Comparison of ENCODE assay signal across 1 cellular context in genomic region chr9:68778635-68779034, GRCh38.
TF ChIP-seq lines count a peak whose summit lies in the region.

No MANE protein-coding gene starts in this region.

TF ChIP-seq in K562, 482 proteins besides CTCF, POLR2A, EP300 and RAD21 (continued from another document and continues in another):
- TF ChIP-seq BRF1 (IDR thresholded peaks at IDR 0.05; ENCODE audit: borderline replicate concordance, extremely low read depth, insufficient read length) (no peak), TBP (optimal IDR thresholded peaks at IDR 0.05; ENCODE audit: low read depth, low read length) (peak; percentile 38), ZNF740 (CRISPR knock-in tag; IDR thresholded peaks at IDR 0.05) (no peak), ZNF740 (tag; IDR thresholded peaks at IDR 0.05) (no peak), ZBTB40 (IDR thresholded peaks at IDR 0.05) (0 out of 2 replicates have a peak, but pooled peaks have one; percentile 12), ZBTB40 (CRISPR knock-in tag; IDR thresholded peaks at IDR 0.05) (no peak), ZNF174 (CRISPR knock-in tag; IDR thresholded peaks at IDR 0.05) (no peak), CREBBP (IDR thresholded peaks at IDR 0.05; ENCODE audit: low read depth, low read length) (no peak), ZSCAN29 (IDR thresholded peaks at IDR 0.05) (no peak), CAMTA2 (CRISPR knock-in tag; conservative IDR thresholded peaks at IDR 0.05) (no peak), ZFP30 (CRISPR knock-in tag; IDR thresholded peaks at IDR 0.05; ENCODE audit: borderline replicate concordance) (no peak), ELF4 (CRISPR knock-in tag; IDR thresholded peaks at IDR 0.05) (no peak), SLC30A9 (CRISPR knock-in tag; IDR thresholded peaks at IDR 0.05) (no peak), ARNT (IDR thresholded peaks at IDR 0.05) (no peak), ZNF589 (CRISPR knock-in tag; IDR thresholded peaks at IDR 0.05; ENCODE audit: low read depth) (0 out of 2 replicates have a peak, but pooled peaks have one; percentile 26), ARID2 (IDR thresholded peaks at IDR 0.05) (no peak), PTTG1 (tag; IDR thresholded peaks at IDR 0.05; ENCODE audit: low read depth) (no peak), ZNF146 (CRISPR knock-in tag; IDR thresholded peaks at IDR 0.05; ENCODE audit: unreplicated experiment) (no peak), HDAC6 (IDR thresholded peaks at IDR 0.05; ENCODE audit: low read depth, low read length) (no peak), ZFP91 (CRISPR knock-in tag; IDR thresholded peaks at IDR 0.05) (no peak), ZFX (CRISPR knock-in tag; IDR thresholded peaks at IDR 0.05) (no peak), ZNF143 (CRISPR knock-in tag; IDR thresholded peaks at IDR 0.05) (no peak), CBFB (CRISPR knock-in tag; IDR thresholded peaks at IDR 0.05) (no peak), CBX5 (IDR thresholded peaks at IDR 0.05; ENCODE audit: borderline replicate concordance, low read depth) (no peak), MTA1 (IDR thresholded peaks at IDR 0.05; ENCODE audit: borderline replicate concordance) (peak; percentile 53; the same call in 1 of the 2 replicates), EP400 (IDR thresholded peaks at IDR 0.05) (peak; percentile 69), SRSF9 (IDR thresholded peaks at IDR 0.05; ENCODE audit: borderline replicate concordance, low read depth, low read length) (no peak), FOXJ2 (tag; IDR thresholded peaks at IDR 0.05) (no peak), MCM2 (IDR thresholded peaks at IDR 0.05; ENCODE audit: low read depth) (no peak), FOXK2 (conservative IDR thresholded peaks at IDR 0.05 in 1 of 2, IDR thresholded peaks at IDR 0.05 in 1 of 2; ENCODE audit: low read depth in 2 of 2) (no peak), KAT2B (IDR thresholded peaks at IDR 0.05; ENCODE audit: low read depth, low read length) (no peak), SMC3 (conservative IDR thresholded peaks at IDR 0.05; ENCODE audit: insufficient read depth, low read depth, low read length) (no peak)
- TF ChIP-seq, protein P1, sequence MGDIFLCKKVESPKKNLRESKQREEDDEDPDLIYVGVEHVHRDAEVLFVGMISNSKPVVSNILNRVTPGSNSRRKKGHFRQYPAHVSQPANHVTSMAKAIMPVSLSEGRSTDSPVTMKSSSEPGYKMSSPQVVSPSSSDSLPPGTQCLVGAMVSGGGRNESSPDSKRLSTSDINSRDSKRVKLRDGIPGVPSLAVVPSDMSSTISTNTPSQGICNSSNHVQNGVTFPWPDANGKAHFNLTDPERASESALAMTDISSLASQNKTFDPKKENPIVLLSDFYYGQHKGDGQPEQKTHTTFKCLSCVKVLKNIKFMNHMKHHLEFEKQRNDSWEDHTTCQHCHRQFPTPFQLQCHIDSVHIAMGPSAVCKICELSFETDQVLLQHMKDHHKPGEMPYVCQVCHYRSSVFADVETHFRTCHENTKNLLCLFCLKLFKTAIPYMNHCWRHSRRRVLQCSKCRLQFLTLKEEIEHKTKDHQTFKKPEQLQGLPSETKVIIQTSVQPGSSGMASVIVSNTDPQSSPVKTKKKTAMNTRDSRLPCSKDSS (IDR thresholded peaks at IDR 0.05; ENCODE audit: low read depth, partially characterized antibody) = no peak
- TF ChIP-seq, protein P2, sequence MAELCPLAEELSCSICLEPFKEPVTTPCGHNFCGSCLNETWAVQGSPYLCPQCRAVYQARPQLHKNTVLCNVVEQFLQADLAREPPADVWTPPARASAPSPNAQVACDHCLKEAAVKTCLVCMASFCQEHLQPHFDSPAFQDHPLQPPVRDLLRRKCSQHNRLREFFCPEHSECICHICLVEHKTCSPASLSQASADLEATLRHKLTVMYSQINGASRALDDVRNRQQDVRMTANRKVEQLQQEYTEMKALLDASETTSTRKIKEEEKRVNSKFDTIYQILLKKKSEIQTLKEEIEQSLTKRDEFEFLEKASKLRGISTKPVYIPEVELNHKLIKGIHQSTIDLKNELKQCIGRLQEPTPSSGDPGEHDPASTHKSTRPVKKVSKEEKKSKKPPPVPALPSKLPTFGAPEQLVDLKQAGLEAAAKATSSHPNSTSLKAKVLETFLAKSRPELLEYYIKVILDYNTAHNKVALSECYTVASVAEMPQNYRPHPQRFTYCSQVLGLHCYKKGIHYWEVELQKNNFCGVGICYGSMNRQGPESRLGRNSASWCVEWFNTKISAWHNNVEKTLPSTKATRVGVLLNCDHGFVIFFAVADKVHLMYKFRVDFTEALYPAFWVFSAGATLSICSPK (IDR thresholded peaks at IDR 0.05; ENCODE audit: borderline replicate concordance) = no peak
- TF ChIP-seq, protein P3, sequence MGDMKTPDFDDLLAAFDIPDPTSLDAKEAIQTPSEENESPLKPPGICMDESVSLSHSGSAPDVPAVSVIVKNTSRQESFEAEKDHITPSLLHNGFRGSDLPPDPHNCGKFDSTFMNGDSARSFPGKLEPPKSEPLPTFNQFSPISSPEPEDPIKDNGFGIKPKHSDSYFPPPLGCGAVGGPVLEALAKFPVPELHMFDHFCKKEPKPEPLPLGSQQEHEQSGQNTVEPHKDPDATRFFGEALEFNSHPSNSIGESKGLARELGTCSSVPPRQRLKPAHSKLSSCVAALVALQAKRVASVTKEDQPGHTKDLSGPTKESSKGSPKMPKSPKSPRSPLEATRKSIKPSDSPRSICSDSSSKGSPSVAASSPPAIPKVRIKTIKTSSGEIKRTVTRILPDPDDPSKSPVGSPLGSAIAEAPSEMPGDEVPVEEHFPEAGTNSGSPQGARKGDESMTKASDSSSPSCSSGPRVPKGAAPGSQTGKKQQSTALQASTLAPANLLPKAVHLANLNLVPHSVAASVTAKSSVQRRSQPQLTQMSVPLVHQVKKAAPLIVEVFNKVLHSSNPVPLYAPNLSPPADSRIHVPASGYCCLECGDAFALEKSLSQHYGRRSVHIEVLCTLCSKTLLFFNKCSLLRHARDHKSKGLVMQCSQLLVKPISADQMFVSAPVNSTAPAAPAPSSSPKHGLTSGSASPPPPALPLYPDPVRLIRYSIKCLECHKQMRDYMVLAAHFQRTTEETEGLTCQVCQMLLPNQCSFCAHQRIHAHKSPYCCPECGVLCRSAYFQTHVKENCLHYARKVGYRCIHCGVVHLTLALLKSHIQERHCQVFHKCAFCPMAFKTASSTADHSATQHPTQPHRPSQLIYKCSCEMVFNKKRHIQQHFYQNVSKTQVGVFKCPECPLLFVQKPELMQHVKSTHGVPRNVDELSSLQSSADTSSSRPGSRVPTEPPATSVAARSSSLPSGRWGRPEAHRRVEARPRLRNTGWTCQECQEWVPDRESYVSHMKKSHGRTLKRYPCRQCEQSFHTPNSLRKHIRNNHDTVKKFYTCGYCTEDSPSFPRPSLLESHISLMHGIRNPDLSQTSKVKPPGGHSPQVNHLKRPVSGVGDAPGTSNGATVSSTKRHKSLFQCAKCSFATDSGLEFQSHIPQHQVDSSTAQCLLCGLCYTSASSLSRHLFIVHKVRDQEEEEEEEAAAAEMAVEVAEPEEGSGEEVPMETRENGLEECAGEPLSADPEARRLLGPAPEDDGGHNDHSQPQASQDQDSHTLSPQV (IDR thresholded peaks at IDR 0.05) = peak; percentile 73
- TF ChIP-seq, protein P4, sequence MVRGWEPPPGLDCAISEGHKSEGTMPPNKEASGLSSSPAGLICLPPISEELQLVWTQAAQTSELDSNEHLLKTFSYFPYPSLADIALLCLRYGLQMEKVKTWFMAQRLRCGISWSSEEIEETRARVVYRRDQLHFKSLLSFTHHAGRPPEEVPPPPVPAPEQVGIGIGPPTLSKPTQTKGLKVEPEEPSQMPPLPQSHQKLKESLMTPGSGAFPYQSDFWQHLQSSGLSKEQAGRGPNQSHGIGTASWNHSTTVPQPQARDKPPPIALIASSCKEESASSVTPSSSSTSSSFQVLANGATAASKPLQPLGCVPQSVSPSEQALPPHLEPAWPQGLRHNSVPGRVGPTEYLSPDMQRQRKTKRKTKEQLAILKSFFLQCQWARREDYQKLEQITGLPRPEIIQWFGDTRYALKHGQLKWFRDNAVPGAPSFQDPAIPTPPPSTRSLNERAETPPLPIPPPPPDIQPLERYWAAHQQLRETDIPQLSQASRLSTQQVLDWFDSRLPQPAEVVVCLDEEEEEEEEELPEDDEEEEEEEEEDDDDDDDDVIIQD (CRISPR knock-in tag; IDR thresholded peaks at IDR 0.05) = no peak
- TF ChIP-seq, protein P5, sequence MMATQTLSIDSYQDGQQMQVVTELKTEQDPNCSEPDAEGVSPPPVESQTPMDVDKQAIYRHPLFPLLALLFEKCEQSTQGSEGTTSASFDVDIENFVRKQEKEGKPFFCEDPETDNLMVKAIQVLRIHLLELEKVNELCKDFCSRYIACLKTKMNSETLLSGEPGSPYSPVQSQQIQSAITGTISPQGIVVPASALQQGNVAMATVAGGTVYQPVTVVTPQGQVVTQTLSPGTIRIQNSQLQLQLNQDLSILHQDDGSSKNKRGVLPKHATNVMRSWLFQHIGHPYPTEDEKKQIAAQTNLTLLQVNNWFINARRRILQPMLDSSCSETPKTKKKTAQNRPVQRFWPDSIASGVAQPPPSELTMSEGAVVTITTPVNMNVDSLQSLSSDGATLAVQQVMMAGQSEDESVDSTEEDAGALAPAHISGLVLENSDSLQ (IDR thresholded peaks at IDR 0.05) = peak; percentile 5; the same call in 1 of the 2 replicates
